Comparison of ENCODE assay signal across 8 cellular contexts in the genomic region with DNA sequence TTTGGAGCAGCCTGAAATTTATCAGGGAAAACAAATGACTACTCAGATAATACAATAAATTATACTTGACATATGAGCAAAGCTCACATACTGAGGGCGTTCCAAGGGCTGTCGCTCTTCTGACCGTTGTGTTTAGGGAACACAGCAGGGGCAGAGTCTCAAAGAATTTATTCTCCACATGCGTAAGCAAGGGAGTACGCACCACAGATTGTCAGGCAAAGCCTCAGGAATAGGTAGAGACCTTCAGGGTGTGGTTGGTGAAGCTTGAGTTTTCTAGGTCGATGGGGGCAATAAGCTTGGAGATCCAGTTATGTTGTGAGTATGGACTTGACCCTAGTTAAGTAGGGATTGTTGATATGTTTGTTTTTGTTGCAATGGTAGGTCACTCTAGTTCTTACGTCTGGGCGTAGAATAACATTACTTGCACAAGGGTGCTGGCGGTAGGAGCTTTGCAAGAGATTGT. TPM values are rescaled to one million over a fixed set of nuclear protein-coding genes. Genes with fewer than 3 reads are reported as not detected.
A peak's percentile ranks its signal among the peaks of the same experiment; 100 is the strongest.
DNase-seq lines count a peak whose midpoint lies in the region; ATAC-seq, FAIRE-seq and TF ChIP-seq lines count a peak whose summit lies in the region.

No MANE protein-coding gene starts in this region.

- H3K27me3 ChIP-seq in parathyroid adenoma (ENCODE audit: control insufficient read depth, insufficient read depth, low read length) = no peaks in the 10 kb centered on the region

- WGBS in A549 (ENCODE audit: missing lambda C conversion rate) = 24% methylated on average over 9 of the region's 9 CpGs

- peak overlapping the region; percentile 94 for H2AFZ ChIP-seq in parathyroid adenoma

- peak; percentile 24 to 33; a peak in 3 of 6 replicates for ATAC-seq in A549
- no peak for ATAC-seq in HG02885 (IDR thresholded peaks at IDR 0.05; ENCODE audit: poor library complexity, unreplicated experiment)

- DNase-seq in A549 (ENCODE audit: low read depth in 1 of 2, low spot score in 1 of 2) = peak in 1 of 2 experiments; percentile 12
- no peak for DNase-seq in GM12865 (ENCODE audit: low read depth)
- peak; percentile 21 to 54 for DNase-seq in foreskin fibroblast
- DNase-seq in COLO829 (ENCODE audit: low spot score) = no peak
- DNase-seq in dedifferentiated amniotic fluid mesenchymal stem cell (ENCODE audit: extremely low spot score) = no peak

- no peak for FAIRE-seq in A549 (lab: Jason Lieb, UNC)

- H3K36me3 ChIP-seq in parathyroid adenoma (ENCODE audit: control insufficient read depth, insufficient read depth, low read length) = no peaks in the 10 kb centered on the region

- H3K9me3 ChIP-seq in A549 (no peaks in the 10 kb centered on the region), parathyroid adenoma (ENCODE audit: control insufficient read depth, low read length) (no peaks in the 10 kb centered on the region)

- H3K79me2 ChIP-seq in parathyroid adenoma = peaks cover 4% of the 10 kb centered on the region

- CTCF ChIA-PET in A549 (lab: Yijun Ruan, JAX) = interaction anchor here (0.5 kb wide), 1 partner anchor 538 kb away, joined by 4 read pairs; no protein-coding TSS in a partner anchor

- TF ChIP-seq EP300 in A549 (IDR thresholded peaks at IDR 0.05) = no peak

- H3K4me3 ChIP-seq in A549 (peak overlapping the region; percentile 63), GM12865 (ENCODE audit: low read depth, low read length) (peak overlapping the region; percentile 69), foreskin fibroblast (ENCODE audit: low read depth in 1 of 2, low read length in 2 of 2) (peak overlapping the region; percentile 73 to 82), parathyroid adenoma (ENCODE audit: low read depth, low read length) (peak overlapping the region; percentile 70)

- H3K4me2 ChIP-seq in A549 (peak overlapping the region; percentile 87), parathyroid adenoma (ENCODE audit: low read length) (peak overlapping the region; percentile 81)

- TF ChIP-seq POLR2A in A549 (IDR thresholded peaks at IDR 0.05; ENCODE audit: low read length) = no peak

- TF ChIP-seq RAD21 in A549 (conservative IDR thresholded peaks at IDR 0.05 in 1 of 2, IDR thresholded peaks at IDR 0.05 in 1 of 2) = no peak

- H3K9ac ChIP-seq in parathyroid adenoma = no peak overlapping the region

- H3K27ac ChIP-seq in A549 = peak overlapping the region; percentile 79 to 90
- H3K27ac ChIP-seq in VCaP = peak overlapping the region; percentile 91
- H3K27ac ChIP-seq in parathyroid adenoma = no peak overlapping the region

- no peak for TF ChIP-seq CTCF in A549 (IDR thresholded peaks at IDR 0.05)
- no peak for TF ChIP-seq CTCF in GM12865 (IDR thresholded peaks at IDR 0.05; ENCODE audit: insufficient read depth, low read depth, low read length, missing control alignments)
- TF ChIP-seq CTCF in VCaP (conservative IDR thresholded peaks at IDR 0.05) = no peak
- TF ChIP-seq CTCF in foreskin fibroblast (IDR thresholded peaks at IDR 0.05; ENCODE audit: low read depth, low read length) = no peak
- no peak for TF ChIP-seq CTCF in parathyroid adenoma (IDR thresholded peaks at IDR 0.05)

- H3K4me1 ChIP-seq in A549 = peaks cover 23% of the 10 kb centered on the region
- H3K4me1 ChIP-seq in parathyroid adenoma = no peaks in the 10 kb centered on the region

- POLR2A ChIA-PET in A549 (lab: Yijun Ruan, JAX) = no interaction called here

TF ChIP-seq in A549, 52 proteins besides CTCF, POLR2A, EP300 and RAD21:
- TF ChIP-seq REST (IDR thresholded peaks at IDR 0.05) = no peak
- TF ChIP-seq, protein P1, sequence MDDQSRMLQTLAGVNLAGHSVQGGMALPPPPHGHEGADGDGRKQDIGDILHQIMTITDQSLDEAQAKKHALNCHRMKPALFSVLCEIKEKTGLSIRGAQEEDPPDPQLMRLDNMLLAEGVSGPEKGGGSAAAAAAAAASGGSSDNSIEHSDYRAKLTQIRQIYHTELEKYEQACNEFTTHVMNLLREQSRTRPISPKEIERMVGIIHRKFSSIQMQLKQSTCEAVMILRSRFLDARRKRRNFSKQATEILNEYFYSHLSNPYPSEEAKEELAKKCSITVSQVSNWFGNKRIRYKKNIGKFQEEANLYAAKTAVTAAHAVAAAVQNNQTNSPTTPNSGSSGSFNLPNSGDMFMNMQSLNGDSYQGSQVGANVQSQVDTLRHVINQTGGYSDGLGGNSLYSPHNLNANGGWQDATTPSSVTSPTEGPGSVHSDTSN (IDR thresholded peaks at IDR 0.05) = no peak
- TF ChIP-seq CHD2 (IDR thresholded peaks at IDR 0.05; ENCODE audit: low read length, partially characterized antibody) = no peak
- TF ChIP-seq GATA3 (IDR thresholded peaks at IDR 0.05; ENCODE audit: borderline replicate concordance) = no peak
- no peak for TF ChIP-seq HMGXB4 (CRISPR knock-in tag; IDR thresholded peaks at IDR 0.05; ENCODE audit: borderline replicate concordance)
- no peak for TF ChIP-seq ESRRA (IDR thresholded peaks at IDR 0.05; ENCODE audit: borderline replicate concordance, low read length)
- TF ChIP-seq HES2 (IDR thresholded peaks at IDR 0.05) = no peak
- TF ChIP-seq CHD4 (IDR thresholded peaks at IDR 0.05; ENCODE audit: borderline replicate concordance) = no peak
- TF ChIP-seq POLR2AphosphoS2 (conservative IDR thresholded peaks at IDR 0.05; ENCODE audit: low read length) = no peak
- no peak for TF ChIP-seq FOSB (CRISPR knock-in tag; IDR thresholded peaks at IDR 0.05)
- TF ChIP-seq PHF8 (IDR thresholded peaks at IDR 0.05; ENCODE audit: borderline replicate concordance, low read depth) = no peak
- TF ChIP-seq, protein P2, sequence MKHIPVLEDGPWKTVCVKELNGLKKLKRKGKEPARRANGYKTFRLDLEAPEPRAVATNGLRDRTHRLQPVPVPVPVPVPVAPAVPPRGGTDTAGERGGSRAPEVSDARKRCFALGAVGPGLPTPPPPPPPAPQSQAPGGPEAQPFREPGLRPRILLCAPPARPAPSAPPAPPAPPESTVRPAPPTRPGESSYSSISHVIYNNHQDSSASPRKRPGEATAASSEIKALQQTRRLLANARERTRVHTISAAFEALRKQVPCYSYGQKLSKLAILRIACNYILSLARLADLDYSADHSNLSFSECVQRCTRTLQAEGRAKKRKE (CRISPR knock-in tag; IDR thresholded peaks at IDR 0.05; ENCODE audit: low read depth) = no peak
- no peak for TF ChIP-seq CBX2 (IDR thresholded peaks at IDR 0.05; ENCODE audit: borderline replicate concordance, low read depth)
- no peak for TF ChIP-seq KDM1A (IDR thresholded peaks at IDR 0.05; ENCODE audit: low read depth)

RNA-seq across cellular contexts. Expression of gene ACAT1, which starts 0.8 kb away (rescaled TPM):
- 102 and 119 TPM in 2 replicates for polyA plus RNA-seq in A549 (2011; rRNA removed)
- 62.2 and 70.5 TPM in 2 replicates for polyA plus RNA-seq in A549 (2012; cell fraction: cytosol; rRNA removed)
- 45.3 and 56.9 TPM in 2 replicates for polyA plus RNA-seq in A549 (2012; cell fraction: nucleus; rRNA removed)
- polyA plus RNA-seq in A549 (2017; fragmentation: RNase III; extraction: RNeasy Plus Mini Kit Qiagen cat#74134 plus additional on column Dnase treatment) = 105 to 113 TPM (median 112 TPM) in 3 replicates
- 34.1 and 36.0 TPM in 2 replicates for polyA minus RNA-seq in A549 (2011; rRNA and poly(A)+ RNA removed)

Comparison
In these comparisons a context has a peak if more than half of its experiments do, and no peak if none do; other contexts are left out.
1. DNase-seq: peak in foreskin fibroblast (2 of 2); none in GM12865 (single experiment), COLO829 (single experiment) and dedifferentiated amniotic fluid mesenchymal stem cell (single experiment).
2. Peak in every context shown above with its lines, with median percentiles within 50 percentile points of each other: H3K4me3 ChIP-seq.